In genomic region chr2:177164584-177165052, GRCh38 we compare ENCODE assay signal across 8 cellular contexts. TPM values are rescaled to one million over a fixed set of nuclear protein-coding genes. Genes with fewer than 3 reads are reported as not detected.
DNase-seq lines count a peak whose midpoint lies in the region; ATAC-seq and TF ChIP-seq lines count a peak whose summit lies in the region.

No MANE protein-coding gene starts in this region.

- H3K4me3 ChIP-seq in Caco-2 (ENCODE audit: low read depth, low read length) (peak overlapping the region; percentile 22), KMS-11 (IDR thresholded peaks at IDR 0.05; ENCODE audit: insufficient read depth, low read depth, low read length) (peak overlapping the region; percentile 67), PC-3 (ENCODE audit: low read length) (peak overlapping the region; percentile 63), fibroblast of lung (replicated peaks in 1 of 4; ENCODE audit: control extremely low read depth in 1 of 4, insufficient read depth in 1 of 4, low read depth in 3 of 4, low read length in 4 of 4) (peak overlapping the region; percentile 40 to 61 (median 47))

- DNase-seq in Caco-2 (peak; percentile 81 to 84), PC-3 (peak; percentile 83), fibroblast of lung (ENCODE audit: low read depth in 2 of 2) (peak; percentile 64 to 82), natural killer cell (peak; percentile 71)
- peak; percentile 79 for DNase-seq in activated T-cell treated with anti-CD3 and anti-CD28 coated beads, Interleukin-2, amount 50 U/mL, for 4 hours

- H3K27me3 ChIP-seq in Caco-2 (replicated peaks; ENCODE audit: control insufficient read depth, insufficient read depth, low read length) = no peaks in the 10 kb centered on the region
- no peaks in the 10 kb centered on the region for H3K27me3 ChIP-seq in KMS-11 (ENCODE audit: insufficient read depth, low read depth)
- H3K27me3 ChIP-seq in PC-3 (ENCODE audit: low read length) = no peaks in the 10 kb centered on the region
- H3K27me3 ChIP-seq in fibroblast of lung (ENCODE audit: control insufficient read depth, insufficient read depth, low read length) = no peaks in the 10 kb centered on the region

- H2AFZ ChIP-seq in KMS-11 (ENCODE audit: low read depth) (peak overlapping the region; percentile 80), PC-3 (ENCODE audit: low read length) (peak overlapping the region; percentile 79), fibroblast of lung (ENCODE audit: low read length) (peak overlapping the region; percentile 40)

- intact Hi-C loops in Caco-2 (cut with micrococcal nuclease; ENCODE audit: unreplicated experiment) (loop anchor here (1.0 to 2.0 kb wide), 9 partner anchors 34 to 594 kb away; partner anchors contain the start of gene HNRNPA3), PC-3 (cut with micrococcal nuclease) (loop anchor here (1.0 to 5.0 kb wide), 7 partner anchors 49 to 438 kb away; no protein-coding TSS in a partner anchor), natural killer cell (cut with micrococcal nuclease) (loop anchor here (1.0 to 10.0 kb wide), 10 partner anchors 48 to 1037 kb away; partner anchors contain the start of genes HNRNPA3 and HOXD8)

- no peaks in the 10 kb centered on the region for H3K9me2 ChIP-seq in PC-3 (replicated peaks; ENCODE audit: low read length)

- H3K4me2 ChIP-seq in KMS-11 = peak overlapping the region; percentile 99
- H3K4me2 ChIP-seq in PC-3 (ENCODE audit: low read length) = peak overlapping the region; percentile 81
- H3K4me2 ChIP-seq in fibroblast of lung (ENCODE audit: extremely low read depth, insufficient read depth, low read length) = peak overlapping the region; percentile 100

- H3K27ac ChIP-seq in KMS-11 (peak overlapping the region; percentile 61), PC-3 (ENCODE audit: low read length) (no peak overlapping the region), fibroblast of lung (ENCODE audit: insufficient read depth, low read length) (peak overlapping the region; percentile 79)

- H4K20me1 ChIP-seq in KMS-11 (ENCODE audit: insufficient read depth) = no peaks in the 10 kb centered on the region
- no peaks in the 10 kb centered on the region for H4K20me1 ChIP-seq in PC-3 (ENCODE audit: low read length)
- H4K20me1 ChIP-seq in fibroblast of lung (ENCODE audit: control insufficient read depth, extremely low read depth, insufficient read depth, low read length) = no peaks in the 10 kb centered on the region

- CTCF ChIA-PET in Caco-2 (lab: Charles Lee) (interaction anchor here (0.5 to 3.4 kb wide), 24 partner anchors 16 to 251 kb away, joined by 3 to 44 read pairs (median 4); partner anchors contain the start of genes HNRNPA3 and NFE2L2), PC-3 (lab: Charles Lee) (interaction anchor here (0.5 to 2.2 kb wide), 11 partner anchors 9 to 556 kb away, joined by 3 to 16 read pairs (median 9); partner anchors contain the start of gene NFE2L2)

- H3K9me3 Mint-ChIP-seq in Caco-2 (ENCODE audit: unreplicated experiment) = no peaks in the 10 kb centered on the region
- no peaks in the 10 kb centered on the region for H3K9me3 Mint-ChIP-seq in activated T-cell treated with anti-CD3 and anti-CD28 coated beads, Interleukin-2, amount 50 U/mL, for 4 hours
- H3K9me3 Mint-ChIP-seq in natural killer cell = no peaks in the 10 kb centered on the region
- H3K9me3 Mint-ChIP-seq in stimulated activated memory B cell treated with anti-CD40 and anti-IgM and Interleukin-4, amounts not matched to agents 10 μg/mL and 1 μg/mL and 100 μg/mL, for 72 hours = no peaks in the 10 kb centered on the region

- H3K36me3 ChIP-seq in Caco-2 (ENCODE audit: control insufficient read depth, insufficient read depth, low read length) = no peaks in the 10 kb centered on the region
- H3K36me3 ChIP-seq in KMS-11 (ENCODE audit: insufficient read depth) = no peaks in the 10 kb centered on the region
- H3K36me3 ChIP-seq in PC-3 (ENCODE audit: low read depth, low read length) = no peaks in the 10 kb centered on the region
- no peaks in the 10 kb centered on the region for H3K36me3 ChIP-seq in fibroblast of lung (ENCODE audit: control insufficient read depth, insufficient read depth, low read length)

- H3K9me3 ChIP-seq in Caco-2 = peaks cover 4% of the 10 kb centered on the region; the same call in 1 of the 2 replicates
- no peaks in the 10 kb centered on the region for H3K9me3 ChIP-seq in PC-3 (ENCODE audit: low read length)
- no peaks in the 10 kb centered on the region for H3K9me3 ChIP-seq in fibroblast of lung (ENCODE audit: control insufficient read depth, insufficient read depth, low read depth, low read length)

- H3K79me2 ChIP-seq in KMS-11 (ENCODE audit: insufficient read depth, low read depth) (no peaks in the 10 kb centered on the region), PC-3 (ENCODE audit: low read length) (no peaks in the 10 kb centered on the region), fibroblast of lung (ENCODE audit: control insufficient read depth, insufficient read depth, low read length) (no peaks in the 10 kb centered on the region)

- H3K27ac Mint-ChIP-seq in Caco-2 (ENCODE audit: unreplicated experiment) (no peak overlapping the region), natural killer cell (no peak overlapping the region)
- no peak overlapping the region for H3K27ac Mint-ChIP-seq in stimulated activated memory B cell treated with anti-CD40 and anti-IgM and Interleukin-4, amounts not matched to agents 10 μg/mL and 1 μg/mL and 100 μg/mL, for 72 hours

- H3K27me3 Mint-ChIP-seq in Caco-2 (ENCODE audit: insufficient read depth, unreplicated experiment) = peaks cover 4% of the 10 kb centered on the region
- peaks cover 4% of the 10 kb centered on the region for H3K27me3 Mint-ChIP-seq in activated T-cell treated with anti-CD3 and anti-CD28 coated beads, Interleukin-2, amount 50 U/mL, for 4 hours (ENCODE audit: low read depth)
- H3K27me3 Mint-ChIP-seq in natural killer cell (ENCODE audit: low read depth in 2 of 2) = peaks cover 0 to 2% of the 10 kb centered on the region in 2 donors
- H3K27me3 Mint-ChIP-seq in stimulated activated memory B cell treated with anti-CD40 and anti-IgM and Interleukin-4, amounts not matched to agents 10 μg/mL and 1 μg/mL and 100 μg/mL, for 72 hours = no peaks in the 10 kb centered on the region

- peak overlapping the region; percentile 50 for H3K9ac ChIP-seq in KMS-11
- peak overlapping the region; percentile 38 for H3K9ac ChIP-seq in PC-3 (ENCODE audit: low read length)
- H3K9ac ChIP-seq in fibroblast of lung (ENCODE audit: insufficient read depth, low read length) = peak overlapping the region; percentile 68

- peak; percentile 47 for ATAC-seq in GM21447 (IDR thresholded peaks at IDR 0.05; ENCODE audit: unreplicated experiment)
- peak; percentile 51 for ATAC-seq in PC-3
- peak; percentile 64 to 80 for ATAC-seq in activated T-cell treated with anti-CD3 and anti-CD28 coated beads, Interleukin-2, amount 50 U/mL, for 4 hours
- ATAC-seq in natural killer cell = peak; percentile 79 to 81 (median 80)
- ATAC-seq in stimulated activated memory B cell treated with anti-CD40 and anti-IgM and Interleukin-4, amounts not matched to agents 10 μg/mL and 1 μg/mL and 100 μg/mL, for 72 hours = peak; percentile 75

- H3K36me3 Mint-ChIP-seq in Caco-2 (ENCODE audit: insufficient read depth, unreplicated experiment) (peaks cover 6% of the 10 kb centered on the region), natural killer cell (no peaks in the 10 kb centered on the region)
- no peaks in the 10 kb centered on the region for H3K36me3 Mint-ChIP-seq in activated T-cell treated with anti-CD3 and anti-CD28 coated beads, Interleukin-2, amount 50 U/mL, for 4 hours (ENCODE audit: insufficient read depth)
- H3K36me3 Mint-ChIP-seq in stimulated activated memory B cell treated with anti-CD40 and anti-IgM and Interleukin-4, amounts not matched to agents 10 μg/mL and 1 μg/mL and 100 μg/mL, for 72 hours = no peaks in the 10 kb centered on the region

- BruUV-seq in Caco-2 (replicated peaks; lab: Mats Ljungman, UMichigan) = no TSS peak
- BruUV-seq in PC-3 (replicated peaks; lab: Mats Ljungman, UMichigan) = TSS peak; percentile 60

- H3K4me1 ChIP-seq in Caco-2 (peaks cover 46% of the 10 kb centered on the region), KMS-11 (ENCODE audit: low read depth, poor library complexity, severe bottlenecking) (peaks cover 58% of the 10 kb centered on the region), PC-3 (ENCODE audit: insufficient read depth, low read length) (peaks cover 40% of the 10 kb centered on the region), fibroblast of lung (ENCODE audit: control insufficient read depth, extremely low read depth, insufficient read depth, low read length) (peaks cover 11% of the 10 kb centered on the region)

- TF ChIP-seq CTCF in Caco-2 (IDR thresholded peaks at IDR 0.05; ENCODE audit: insufficient read depth in 1 of 2, low read depth in 1 of 2, low read length in 1 of 2, severe bottlenecking in 1 of 2, unreplicated experiment in 1 of 2) = peak; percentile 98 to 99
- peak; percentile 100 for TF ChIP-seq CTCF in KMS-11 (conservative IDR thresholded peaks at IDR 0.05; ENCODE audit: low read depth, low read length)
- TF ChIP-seq CTCF in PC-3 (conservative IDR thresholded peaks at IDR 0.05; ENCODE audit: low read depth, low read length) = peak; percentile 99
- TF ChIP-seq CTCF in fibroblast of lung (conservative IDR thresholded peaks at IDR 0.05 in 1 of 2, IDR thresholded peaks at IDR 0.05 in 1 of 2; ENCODE audit: low read depth in 1 of 2, low read length in 2 of 2) = peak; percentile 100
- peak; percentile 100 for TF ChIP-seq CTCF in natural killer cell (IDR thresholded peaks at IDR 0.05)

- H3K4me3 Mint-ChIP-seq in Caco-2 (ENCODE audit: unreplicated experiment) (no peak overlapping the region), natural killer cell (no peak overlapping the region)
- H3K4me3 Mint-ChIP-seq in activated T-cell treated with anti-CD3 and anti-CD28 coated beads, Interleukin-2, amount 50 U/mL, for 4 hours = no peak overlapping the region
- no peak overlapping the region for H3K4me3 Mint-ChIP-seq in stimulated activated memory B cell treated with anti-CD40 and anti-IgM and Interleukin-4, amounts not matched to agents 10 μg/mL and 1 μg/mL and 100 μg/mL, for 72 hours

- H3F3A ChIP-seq in PC-3 (ENCODE audit: low read length, unreplicated experiment) = no peaks in the 10 kb centered on the region

- H3K4me1 Mint-ChIP-seq in Caco-2 (ENCODE audit: low read depth, unreplicated experiment) (peaks cover 22% of the 10 kb centered on the region), natural killer cell (peaks cover 13 to 18% of the 10 kb centered on the region in 2 donors)
- H3K4me1 Mint-ChIP-seq in activated T-cell treated with anti-CD3 and anti-CD28 coated beads, Interleukin-2, amount 50 U/mL, for 4 hours (ENCODE audit: low read depth) = peaks cover 15% of the 10 kb centered on the region
- H3K4me1 Mint-ChIP-seq in stimulated activated memory B cell treated with anti-CD40 and anti-IgM and Interleukin-4, amounts not matched to agents 10 μg/mL and 1 μg/mL and 100 μg/mL, for 72 hours = peaks cover 28% of the 10 kb centered on the region

- POLR2A ChIA-PET in Caco-2 (lab: Charles Lee) = interaction anchor here (1.9 to 2.5 kb wide), 2 partner anchors 47 to 100 kb away, joined by 9 read pairs; partner anchors contain the start of genes HNRNPA3 and NFE2L2
- POLR2A ChIA-PET in PC-3 (lab: Charles Lee; ENCODE audit: unreplicated experiment) = interaction anchor here (0.6 to 0.9 kb wide), 3 partner anchors 15 to 75 kb away, joined by 3 to 4 read pairs (median 3); no protein-coding TSS in a partner anchor

RNA-seq across cellular contexts. Expression of gene HNRNPA3, which starts 48.0 kb away (rescaled TPM):
- total RNA-seq in Caco-2 (2022) (322 and 332 TPM in 2 replicates), PC-3 (2014; rRNA removed) (50.3 and 90.2 TPM in 2 replicates), fibroblast of lung (33.9 and 34.5 TPM in 2 replicates), natural killer cell (100 to 1,000 TPM; 223 to 298 (median 289) TPM)
- 100 to 1,000 TPM; 292 to 332 (median 316) TPM for total RNA-seq in activated T-cell treated with anti-CD3 and anti-CD28 coated beads, Interleukin-2, amount 50 U/mL, for 4 hours
- polyA plus RNA-seq in fibroblast of lung = 81.2 and 106 TPM in 2 replicates
- 365 and 474 TPM in 2 replicates for polyA plus RNA-seq in fibroblast of lung (2012)
- polyA minus RNA-seq in fibroblast of lung (ENCODE audit: low replicate concordance) = 5.8 and 7.3 TPM in 2 replicates
